In the genomic region with DNA sequence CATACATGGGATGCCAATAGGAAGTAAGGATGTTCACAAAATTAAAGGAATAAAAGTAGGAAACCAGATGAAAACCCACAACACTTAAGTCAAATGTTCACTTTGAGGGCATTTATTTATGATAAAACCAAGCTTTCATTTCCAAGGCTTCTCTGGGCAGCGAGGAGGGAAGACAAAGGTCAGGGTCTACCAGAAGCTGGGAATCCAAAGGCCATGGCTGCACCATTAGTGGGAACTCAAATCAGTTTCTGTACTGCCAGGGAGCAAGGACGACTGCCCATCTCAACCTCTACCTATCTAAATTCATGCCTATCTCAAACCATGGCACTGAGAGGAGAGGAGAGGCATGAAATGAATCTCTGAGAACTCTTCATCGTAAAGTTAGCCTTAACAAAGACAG, we compare ENCODE assay signal across 27 cellular contexts.
"Had no signal": no experiment of that assay in that cellular context is flagged by ENCODE, and none has a peak within 500 bp of the region (broad histone marks: within the 10 kb centered on the region; RNA-seq: fewer than 3 reads in every experiment).

No MANE protein-coding gene starts in this region.

- ATAC-seq: heart left ventricle, left ventricle myocardium superior, lower lobe of right lung, natural killer cell, right cardiac atrium had no signal

- H3K27ac Mint-ChIP-seq: stimulated activated naive CD8-positive, alpha-beta T cell treated with anti-CD3 and anti-CD28 coated beads, Interleukin-15, Interleukin-2, amounts not matched to agents 100 ng/mL and 50 ng/mL, for 24 hours; type B pancreatic cell had no signal

- DNase-seq: glutamatergic neuron; heart left ventricle; islet precursor cell; left ventricle myocardium superior; lower lobe of right lung; mammary epithelial cell; mesenchymal stem cell; naive B cell; natural killer cell; ovary; retina; right cardiac atrium; sigmoid colon; stimulated activated CD4-positive, alpha-beta T cell treated with anti-CD3 and anti-CD28 coated beads, Interleukin-1b, Interleukin-23, amount 100 ng/mL, for 48 hours; stimulated activated CD4-positive, alpha-beta T cell treated with anti-CD3 and anti-CD28 coated beads, Interleukin-2, amount 100 ng/mL, for 48 hours; stimulated activated CD4-positive, alpha-beta T cell treated with anti-CD3 and anti-CD28 coated beads, Interleukin-4, amount 100 ng/mL, for 4 hours; stimulated activated CD8-positive, alpha-beta memory T cell treated with anti-CD3 and anti-CD28 coated beads, Interleukin-4, amount 100 ng/mL, for 48 hours; stimulated activated naive CD4-positive, alpha-beta T cell; tibial artery; uterus had no signal

- H3K27ac ChIP-seq: heart left ventricle, hepatocyte, lower lobe of right lung, ovary, prostate gland, sigmoid colon, suprapubic skin, thoracic aorta, tibial artery, uterus had no signal

- H3K4me1 ChIP-seq: heart left ventricle, lower lobe of right lung, prostate gland, sigmoid colon, suprapubic skin, tibial artery, uterus had no signal

- H3K9me3 ChIP-seq: heart left ventricle, lower lobe of right lung, ovary, prostate gland, sigmoid colon, suprapubic skin, thoracic aorta, tibial artery, uterus had no signal

- H3K36me3 ChIP-seq: ovary, uterus had no signal

- H3K4me2 ChIP-seq: hepatocyte, smooth muscle cell had no signal

- H3K4me3 ChIP-seq: heart left ventricle, hepatocyte, lower lobe of right lung, ovary, prostate gland, sigmoid colon, smooth muscle cell, suprapubic skin, thoracic aorta, tibial artery, uterus had no signal

- H3K9me3 Mint-ChIP-seq: naive B cell; natural killer cell; stimulated activated naive CD8-positive, alpha-beta T cell treated with anti-CD3 and anti-CD28 coated beads, Interleukin-15, Interleukin-2, amounts not matched to agents 100 ng/mL and 50 ng/mL, for 24 hours; type B pancreatic cell had no signal

- H3K27me3 ChIP-seq: heart left ventricle, hepatocyte, ovary, sigmoid colon, suprapubic skin, tibial artery, uterus had no signal

- H2AFZ ChIP-seq: hepatocyte had no signal

- H3K27me3 Mint-ChIP-seq: naive B cell; stimulated activated naive CD8-positive, alpha-beta T cell treated with anti-CD3 and anti-CD28 coated beads, Interleukin-15, Interleukin-2, amounts not matched to agents 100 ng/mL and 50 ng/mL, for 24 hours; type B pancreatic cell had no signal

- H3K4me3 Mint-ChIP-seq: naive B cell; natural killer cell; stimulated activated naive CD8-positive, alpha-beta T cell treated with anti-CD3 and anti-CD28 coated beads, Interleukin-15, Interleukin-2, amounts not matched to agents 100 ng/mL and 50 ng/mL, for 24 hours; type B pancreatic cell had no signal
